In the genomic region with DNA sequence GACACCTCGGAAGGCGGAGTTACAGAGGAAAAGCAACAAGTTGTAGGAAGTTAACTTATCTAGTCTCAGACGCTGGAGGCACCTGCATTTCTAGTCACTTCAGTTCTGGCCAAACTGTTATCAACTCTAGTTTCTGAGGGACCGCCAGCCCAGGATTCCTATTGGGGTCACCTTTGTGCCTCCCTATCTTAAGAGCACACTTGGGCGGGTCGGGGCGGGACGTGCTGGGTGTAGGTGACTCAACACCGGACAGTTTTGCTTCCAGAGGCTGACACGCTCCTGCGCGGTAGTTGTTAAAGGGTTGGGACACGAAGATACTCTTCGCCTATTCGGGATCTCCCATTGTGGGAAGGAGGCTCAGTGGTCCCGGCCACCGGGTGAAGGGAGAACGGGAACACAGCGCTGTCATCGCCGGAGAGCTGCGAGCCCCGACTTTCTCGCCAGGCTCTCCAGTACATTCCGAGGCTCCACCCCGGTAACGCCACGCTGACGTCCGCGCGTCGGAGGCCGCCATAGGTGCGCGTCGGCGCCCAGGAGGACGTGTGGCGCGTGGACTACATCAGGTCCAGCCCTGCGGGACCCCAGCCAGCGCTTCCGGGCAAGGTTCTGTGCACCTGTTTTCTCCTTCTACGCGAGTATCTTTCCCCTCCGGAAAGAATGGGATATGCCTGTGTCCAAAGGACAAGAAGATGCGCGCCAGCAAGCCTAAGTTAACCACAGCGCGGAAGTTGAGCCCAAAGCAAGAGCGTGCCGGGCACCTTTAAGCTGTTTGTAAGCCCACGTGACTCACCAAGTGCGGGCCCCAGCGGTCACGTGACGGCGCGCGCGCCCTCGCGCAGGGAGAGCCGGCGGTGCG, we compare ENCODE assay signal across 8 cellular contexts. TPM values are rescaled to one million over a fixed set of nuclear protein-coding genes. Genes with fewer than 3 reads are reported as not detected.
DNase-seq lines count a peak whose midpoint lies in the region; ATAC-seq and TF ChIP-seq lines count a peak whose summit lies in the region.

TSS of gene KDM4C (plus strand) at position 842 of the 856 bp plus-strand sequence. CDS start 35,016 bp downstream, outside the sequence.

- TF ChIP-seq CTCF in AG10803 (conservative IDR thresholded peaks at IDR 0.05; ENCODE audit: low read length) (no peak), chondrocyte (IDR thresholded peaks at IDR 0.05) (no peak), kidney epithelial cell (IDR thresholded peaks at IDR 0.05; ENCODE audit: insufficient read depth, low read length, poor library complexity, severe bottlenecking) (no peak)

- CTCF ChIA-PET in activated CD4-positive, alpha-beta T cell treated with anti-CD3 and anti-CD28 coated beads for 36 hours (lab: Charles Lee), result no interaction called here

- H3K9me3 Mint-ChIP-seq in activated CD4-positive, alpha-beta T cell treated with anti-CD3 and anti-CD28 coated beads for 36 hours (ENCODE audit: low read depth), result peaks cover 1% of the 10 kb centered on the region
- no peaks in the 10 kb centered on the region for H3K9me3 Mint-ChIP-seq in chondrocyte (ENCODE audit: low read depth)

- POLR2A ChIA-PET in activated CD4-positive, alpha-beta T cell treated with anti-CD3 and anti-CD28 coated beads for 36 hours (lab: Charles Lee), result interaction anchor here (0.6 to 2.7 kb wide), 9 partner anchors 39 to 1307 kb away, joined by 3 to 16 read pairs (median 3); partner anchors contain the start of genes CD274 and UHRF2

- intact Hi-C loops in activated CD4-positive, alpha-beta T cell treated with anti-CD3 and anti-CD28 coated beads for 36 hours (cut with DNase I, micrococcal nuclease), result loop anchor here (1.0 to 10.0 kb wide), 14 partner anchors 41 to 1965 kb away; partner anchors contain the start of genes UHRF2 (in 2 of the 2), DMAC1 (in 1 of the 2), ERMP1 (in 1 of the 2) and RCL1 (in 1 of the 2)

- no peaks in the 10 kb centered on the region for H3K36me3 ChIP-seq in kidney epithelial cell (ENCODE audit: control insufficient read depth, insufficient read depth, low read length)

- DNase-seq in AG10803 (ENCODE audit: low read depth) (peak; percentile 93), NCI-H446 treated with DMSO at 0.1 percent for 48 hours (lab: John Stamatoyannopoulos, UW) (peak; percentile 96), chondrocyte (ENCODE audit: low spot score) (peak; percentile 93), kidney epithelial cell (ENCODE audit: low read depth) (peak; percentile 70)
- peak; percentile 97 for DNase-seq in activated CD4-positive, alpha-beta T cell treated with anti-CD3 and anti-CD28 coated beads for 36 hours
- DNase-seq in stimulated activated CD4-positive, alpha-beta T cell treated with anti-CD3 and anti-CD28 coated beads, Interleukin-15, amount 100 ng/mL, for 24 hours, result peak; percentile 94

- H3K4me3 ChIP-seq in AG10803 (ENCODE audit: low read length) (peak within 1 kb of the TSS; percentile 93), kidney epithelial cell (ENCODE audit: low read depth, low read length) (peak within 1 kb of the TSS; percentile 69)

- peaks cover 26% of the 10 kb centered on the region for H3K4me1 Mint-ChIP-seq in activated CD4-positive, alpha-beta T cell treated with anti-CD3 and anti-CD28 coated beads for 36 hours
- H3K4me1 Mint-ChIP-seq in chondrocyte (ENCODE audit: low read depth), result peaks cover 15% of the 10 kb centered on the region

- H3K4me3 Mint-ChIP-seq in activated CD4-positive, alpha-beta T cell treated with anti-CD3 and anti-CD28 coated beads for 36 hours, result peak within 1 kb of the TSS; percentile 87
- H3K4me3 Mint-ChIP-seq in chondrocyte (ENCODE audit: unreplicated experiment), result peak within 1 kb of the TSS; percentile 96

- H3K36me3 Mint-ChIP-seq in activated CD4-positive, alpha-beta T cell treated with anti-CD3 and anti-CD28 coated beads for 36 hours (ENCODE audit: low read depth), result peaks cover 4% of the 10 kb centered on the region
- no peaks in the 10 kb centered on the region for H3K36me3 Mint-ChIP-seq in chondrocyte (ENCODE audit: low read depth)

- no peaks in the 10 kb centered on the region for H3K27me3 Mint-ChIP-seq in activated CD4-positive, alpha-beta T cell treated with anti-CD3 and anti-CD28 coated beads for 36 hours
- no peaks in the 10 kb centered on the region for H3K27me3 Mint-ChIP-seq in chondrocyte (ENCODE audit: low read depth)

- ATAC-seq in GM19035 (IDR thresholded peaks at IDR 0.05; ENCODE audit: unreplicated experiment) (peak; percentile 86), HG03342 (IDR thresholded peaks at IDR 0.05; ENCODE audit: unreplicated experiment) (peak; percentile 73)
- ATAC-seq in activated CD4-positive, alpha-beta T cell treated with anti-CD3 and anti-CD28 coated beads for 36 hours, result peak; percentile 84

- peak within 1 kb of the TSS; percentile 99 for H3K27ac Mint-ChIP-seq in activated CD4-positive, alpha-beta T cell treated with anti-CD3 and anti-CD28 coated beads for 36 hours
- H3K27ac Mint-ChIP-seq in chondrocyte (ENCODE audit: unreplicated experiment), result peak within 1 kb of the TSS; percentile 100

- H3K27me3 ChIP-seq in kidney epithelial cell (ENCODE audit: control insufficient read depth, insufficient read depth, low read length), result no peaks in the 10 kb centered on the region

RNA-seq across cellular contexts. Expression of gene KDM4C, which starts in this region (rescaled TPM):
- 10 to 100 TPM; 31.7 to 33.1 TPM for total RNA-seq in activated CD4-positive, alpha-beta T cell treated with anti-CD3 and anti-CD28 coated beads for 36 hours
- total RNA-seq in chondrocyte, result 18.1 to 24.3 TPM (median 21.5 TPM) in 3 replicates
- total RNA-seq in kidney epithelial cell, result 14.7 and 15.1 TPM in 2 replicates

Comparison
In these comparisons a context has a peak if more than half of its experiments do, and no peak if none do; other contexts are left out.
1. Peak in every context shown above with its lines: DNase-seq, ATAC-seq and H3K4me3 ChIP-seq.